In the genomic region with DNA sequence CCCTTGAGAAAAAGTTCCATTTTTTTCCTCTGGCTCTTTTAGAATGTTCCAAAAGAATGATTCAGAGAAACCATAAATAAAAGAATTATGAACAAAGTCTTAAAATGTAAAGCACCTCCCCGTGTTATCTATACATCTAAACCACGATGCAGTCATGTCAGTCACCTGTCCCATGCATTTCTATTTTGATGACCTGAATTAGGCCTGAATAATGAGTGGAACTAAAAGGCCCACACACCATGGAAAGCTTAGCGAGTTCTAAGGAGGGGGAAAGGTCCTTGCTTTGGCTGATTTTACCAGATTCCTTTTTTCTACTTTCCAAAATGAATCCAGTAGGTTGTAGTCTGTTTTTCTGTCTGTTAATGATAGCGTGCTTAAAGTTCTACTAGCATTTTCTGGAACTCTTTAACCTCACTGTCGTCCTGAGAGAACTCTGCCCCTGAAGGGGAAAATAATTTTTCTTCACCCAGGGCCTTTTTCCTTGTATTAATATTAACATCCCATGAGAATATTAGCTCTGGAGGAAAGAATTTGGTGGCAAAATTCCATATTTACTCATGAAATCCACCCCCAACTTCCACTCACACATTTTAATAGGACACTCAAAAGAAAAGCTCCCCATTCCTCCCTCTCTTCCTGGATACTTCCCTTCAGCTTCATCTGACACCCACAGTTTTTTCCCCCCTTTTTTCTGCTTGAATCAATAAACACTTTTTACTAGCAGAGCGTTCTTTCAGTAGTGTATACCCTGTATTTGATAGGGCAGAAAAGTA, we compare ENCODE assay signal across 18 cellular contexts.
DNase-seq lines count a peak whose midpoint lies in the region; ATAC-seq and TF ChIP-seq lines count a peak whose summit lies in the region.
"Had no signal": no experiment of that assay in that cellular context is flagged by ENCODE, and none has a peak within 500 bp of the region (broad histone marks: within the 10 kb centered on the region; RNA-seq: fewer than 3 reads in every experiment).

No MANE protein-coding gene starts in this region.

- no peaks in the 10 kb centered on the region for H3K27me3 ChIP-seq in right cardiac atrium (ENCODE audit: control insufficient read depth, insufficient read depth)
- H3K27me3 ChIP-seq in adipocyte (replicated peaks; ENCODE audit: control insufficient read depth, insufficient read depth, low read length) = no peaks in the 10 kb centered on the region
- H3K27me3 ChIP-seq in left ventricle myocardium inferior (ENCODE audit: low read depth) = no peaks in the 10 kb centered on the region
- H3K27me3 ChIP-seq in thoracic aorta (replicated peaks; ENCODE audit: insufficient read depth) = no peaks in the 10 kb centered on the region
- H3K27me3 ChIP-seq: neutrophil had no signal

- TF ChIP-seq CTCF in left ventricle myocardium inferior (IDR thresholded peaks at IDR 0.05; ENCODE audit: borderline replicate concordance) = no peak
- no peak for TF ChIP-seq CTCF in thoracic aorta (IDR thresholded peaks at IDR 0.05)

- no peaks in the 10 kb centered on the region for H3K9me3 ChIP-seq in right cardiac atrium (ENCODE audit: control insufficient read depth, low read length)
- H3K9me3 ChIP-seq in adipocyte (ENCODE audit: control insufficient read depth, low read length) = no peaks in the 10 kb centered on the region
- H3K9me3 ChIP-seq in left ventricle myocardium inferior (replicated peaks) = peaks cover 3% of the 10 kb centered on the region
- no peaks in the 10 kb centered on the region for H3K9me3 ChIP-seq in thoracic aorta
- H3K9me3 ChIP-seq: neutrophil had no signal

- no peaks in the 10 kb centered on the region for H3K36me3 ChIP-seq in adipocyte (ENCODE audit: control insufficient read depth, insufficient read depth, low read length, severe bottlenecking)
- no peaks in the 10 kb centered on the region for H3K36me3 ChIP-seq in left ventricle myocardium inferior
- H3K36me3 ChIP-seq in thoracic aorta = no peaks in the 10 kb centered on the region
- H3K36me3 ChIP-seq: neutrophil had no signal

- no peak overlapping the region for H3K4me3 ChIP-seq in right cardiac atrium (ENCODE audit: low read length)
- no peak overlapping the region for H3K4me3 ChIP-seq in adipocyte (ENCODE audit: low read length)
- no peak overlapping the region for H3K4me3 ChIP-seq in left ventricle myocardium inferior
- H3K4me3 ChIP-seq in thoracic aorta = peak overlapping the region; percentile 17
- H3K4me3 ChIP-seq: GM12878 had no signal

- intact Hi-C loops in Right ventricle myocardium superior (cut with DNase I) (no loop called here), right cardiac atrium (cut with DNase I) (no loop called here), left ventricle myocardium inferior (cut with micrococcal nuclease) (no loop called here)

- no peak overlapping the region for H3K27ac ChIP-seq in right cardiac atrium (ENCODE audit: low read length)
- H3K27ac ChIP-seq in left ventricle myocardium inferior (replicated peaks) = peak overlapping the region; percentile 59
- peak overlapping the region; percentile 50 to 54 for H3K27ac ChIP-seq in thoracic aorta
- H3K27ac ChIP-seq: HL-60, neutrophil, RWPE1, VCaP had no signal

- no peak overlapping the region for H3K9ac ChIP-seq in adipocyte (ENCODE audit: low read length)

- no peaks in the 10 kb centered on the region for H3K4me1 ChIP-seq in right cardiac atrium (ENCODE audit: control insufficient read depth, insufficient read depth, low read length)
- H3K4me1 ChIP-seq in adipocyte (ENCODE audit: control insufficient read depth, insufficient read depth, low read length) = peaks cover 26% of the 10 kb centered on the region
- no peaks in the 10 kb centered on the region for H3K4me1 ChIP-seq in left ventricle myocardium inferior
- H3K4me1 ChIP-seq in thoracic aorta (ENCODE audit: control insufficient read depth in 1 of 2, low read depth in 2 of 2) = peaks cover 10 to 21% of the 10 kb centered on the region in 2 donors

- DNase-seq in Right ventricle myocardium superior = no peak
- no peak for DNase-seq in right cardiac atrium
- peak; percentile 22 for DNase-seq in adipocyte (ENCODE audit: low read depth)
- no peak for DNase-seq in left ventricle myocardium inferior
- DNase-seq in thoracic aorta (ENCODE audit: low spot score) = no peak
- no peak for DNase-seq in GM19240 (ENCODE audit: insufficient read length, low spot score)
- DNase-seq: kidney, NCI-H1092, NCI-H2029 had no signal

- ATAC-seq in Right ventricle myocardium superior (ENCODE audit: poor library complexity) = peak; percentile 38
- no peak for ATAC-seq in right cardiac atrium
- ATAC-seq in thoracic aorta (ENCODE audit: insufficient number of reproducible peaks, low FRiP score, low read depth) = no peak
- ATAC-seq in GM21423 (IDR thresholded peaks at IDR 0.05; ENCODE audit: unreplicated experiment) = no peak
- no peak for ATAC-seq in HG03354 (IDR thresholded peaks at IDR 0.05; ENCODE audit: poor library complexity, severe bottlenecking, unreplicated experiment)
- ATAC-seq: activated naive CD4-positive, alpha-beta T cell treated with anti-CD3 and anti-CD28 coated beads, Interleukin-2, amount 50 U/mL, for 72 hours; GM12878; stimulated activated effector memory CD8-positive, alpha-beta T cell treated with anti-CD3 and anti-CD28 coated beads, Interleukin-12 subunit alpha, Interleukin-12 subunit beta, amount 100 ng/mL, for 72 hours had no signal

- 63% methylated on average over 6 of the region's 6 CpGs for WGBS in right cardiac atrium
